Comparison of ENCODE assay signal across 1 cellular context in the genomic region with DNA sequence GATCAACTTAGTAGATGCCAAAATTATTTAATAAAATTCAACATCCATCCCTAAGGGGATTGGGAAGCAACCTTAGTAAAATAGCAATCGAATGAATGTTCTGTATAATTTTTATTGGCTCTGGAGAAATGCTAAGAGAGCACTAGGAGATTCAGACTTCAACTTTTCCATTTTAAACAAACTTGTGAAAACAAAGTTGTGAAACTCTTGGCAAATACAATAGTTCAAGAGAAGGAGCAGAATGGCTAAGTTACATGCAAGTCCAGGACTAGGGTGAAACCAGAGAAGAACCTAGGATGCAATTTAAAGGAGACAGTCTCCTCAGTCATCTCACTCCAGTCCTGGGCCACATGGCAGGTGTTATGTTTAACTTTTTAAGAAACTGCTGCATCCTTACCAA.
TF ChIP-seq lines count a peak whose summit lies in the region.

No MANE protein-coding gene starts in this region.

TF ChIP-seq in GM12878, 131 proteins besides CTCF, POLR2A, EP300 and RAD21 (continued from another document):
- TF ChIP-seq, protein P1, sequence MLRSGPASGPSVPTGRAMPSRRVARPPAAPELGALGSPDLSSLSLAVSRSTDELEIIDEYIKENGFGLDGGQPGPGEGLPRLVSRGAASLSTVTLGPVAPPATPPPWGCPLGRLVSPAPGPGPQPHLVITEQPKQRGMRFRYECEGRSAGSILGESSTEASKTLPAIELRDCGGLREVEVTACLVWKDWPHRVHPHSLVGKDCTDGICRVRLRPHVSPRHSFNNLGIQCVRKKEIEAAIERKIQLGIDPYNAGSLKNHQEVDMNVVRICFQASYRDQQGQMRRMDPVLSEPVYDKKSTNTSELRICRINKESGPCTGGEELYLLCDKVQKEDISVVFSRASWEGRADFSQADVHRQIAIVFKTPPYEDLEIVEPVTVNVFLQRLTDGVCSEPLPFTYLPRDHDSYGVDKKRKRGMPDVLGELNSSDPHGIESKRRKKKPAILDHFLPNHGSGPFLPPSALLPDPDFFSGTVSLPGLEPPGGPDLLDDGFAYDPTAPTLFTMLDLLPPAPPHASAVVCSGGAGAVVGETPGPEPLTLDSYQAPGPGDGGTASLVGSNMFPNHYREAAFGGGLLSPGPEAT (IDR thresholded peaks at IDR 0.05; ENCODE audit: low read depth), result no peak
- TF ChIP-seq HDGF (IDR thresholded peaks at IDR 0.05), result no peak
- no peak for TF ChIP-seq RELA (IDR thresholded peaks at IDR 0.05; ENCODE audit: borderline replicate concordance, partially characterized antibody)
- no peak for TF ChIP-seq CREM (IDR thresholded peaks at IDR 0.05; ENCODE audit: low read depth)
- no peak for TF ChIP-seq EZH2 (IDR thresholded peaks at IDR 0.05; ENCODE audit: borderline replicate concordance, control insufficient read depth, low read depth, low read length)
- TF ChIP-seq CHD1 (IDR thresholded peaks at IDR 0.05; ENCODE audit: low read depth, low read length), result no peak
- no peak for TF ChIP-seq GATAD2B (conservative IDR thresholded peaks at IDR 0.05; ENCODE audit: low read depth)
TF ChIP-seq in GM12878: peak in this region for 0.
